ENCODE assay signal across 32 cellular contexts in the genomic region with DNA sequence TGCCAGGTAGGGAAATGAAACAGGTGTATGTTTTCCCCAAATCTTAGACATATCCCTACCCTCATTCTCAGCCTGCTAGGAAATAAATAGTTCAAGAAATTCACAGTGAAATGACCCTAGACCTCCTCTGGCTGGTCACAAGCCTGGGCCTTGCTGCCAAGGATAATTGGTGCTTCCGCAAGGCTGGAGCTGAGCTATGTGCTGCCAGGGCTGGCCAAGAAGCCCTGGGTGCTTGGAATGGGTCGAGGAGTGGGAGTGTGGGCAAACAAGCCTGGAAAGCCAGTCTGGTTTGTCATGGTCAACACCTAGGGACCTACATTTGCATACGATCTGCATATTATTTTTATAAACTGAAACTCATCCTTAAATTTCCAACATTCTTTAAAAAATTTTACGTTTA. TPM values are rescaled to one million over a fixed set of nuclear protein-coding genes. Genes with fewer than 3 reads are reported as not detected.
"Had no signal": no experiment of that assay in that cellular context is flagged by ENCODE, and none has a peak within 500 bp of the region (broad histone marks: within the 10 kb centered on the region; RNA-seq: fewer than 3 reads in every experiment).

No MANE protein-coding gene starts in this region.

- FAIRE-seq: astrocyte, pancreas, small intestine, TTC549 had no signal

- H3K36me3 ChIP-seq: adrenal gland, breast epithelium, left ventricle myocardium inferior, pancreas, vagina, WERI-Rb-1 had no signal

- H3K27ac Mint-ChIP-seq: activated naive CD8-positive, alpha-beta T cell; activated T-helper 2 cell treated with anti-CD3 and anti-CD28 coated beads, Interferon-gamma antibody, Interleukin-2, Interleukin-4, amounts not matched to agents 10 μg/mL and 5 μg/mL and 100 μg/mL, durations not matched to agents 14 hours and 24 hours and 36 hours; immature natural killer cell; mesothelial cell of epicardium; nephron; stimulated activated naive B cell treated with anti-CD40 and anti-IgM and Interleukin-4, amounts not matched to agents 10 μg/mL and 1 μg/mL and 100 μg/mL, for 72 hours had no signal

- H3K9me3 ChIP-seq: adrenal gland, pancreas, vagina had no signal

- H3K27ac ChIP-seq: adrenal gland, breast epithelium, hepatocyte, left ventricle myocardium inferior, pancreas, vagina, WERI-Rb-1 had no signal

- H3K79me2 ChIP-seq: hepatocyte had no signal

- H3K4me2 ChIP-seq: hepatocyte had no signal

- H3K4me3 ChIP-seq: adrenal gland, breast epithelium, hepatocyte, left ventricle myocardium inferior, pancreas, vagina had no signal

- H3K9me3 Mint-ChIP-seq: activated T-cell treated with anti-CD3 and anti-CD28 coated beads, Interleukin-2, amount 50 U/mL, for 4 hours; activated T-helper 2 cell treated with anti-CD3 and anti-CD28 coated beads, Interferon-gamma antibody, Interleukin-2, Interleukin-4, amounts not matched to agents 10 μg/mL and 5 μg/mL and 100 μg/mL, durations not matched to agents 14 hours and 24 hours and 36 hours; central memory CD8-positive, alpha-beta T cell; immature natural killer cell; stimulated activated naive B cell treated with anti-CD40 and anti-IgM and Interleukin-4, amounts not matched to agents 10 μg/mL and 1 μg/mL and 100 μg/mL, for 72 hours had no signal

- H3K4me1 ChIP-seq: adrenal gland, breast epithelium, left ventricle myocardium inferior, pancreas, vagina had no signal

- DNase-seq: activated CD4-positive, alpha-beta T cell treated with anti-CD3 and anti-CD28 coated beads for 1 hour; activated CD8-positive, alpha-beta memory T cell treated with anti-CD3 and anti-CD28 coated beads, Interleukin-2, amount 50 U/mL, for 4 hours; activated naive CD4-positive, alpha-beta T cell; activated T-cell treated with anti-CD3 and anti-CD28 coated beads, Interleukin-2, amount 50 U/mL, for 4 hours; adrenal gland; cortex of kidney; erythroblast; foreskin fibroblast; immature natural killer cell; kidney glomerular epithelial cell; left ventricle myocardium inferior; pancreas; small intestine; stimulated activated CD8-positive, alpha-beta memory T cell treated with anti-CD3 and anti-CD28 coated beads, Interleukin-4, amount 100 ng/mL, for 48 hours; stimulated activated naive B cell treated with anti-CD40 and anti-IgM and Interleukin-4, amounts not matched to agents 10 μg/mL and 1 μg/mL and 100 μg/mL, for 72 hours; T-helper 1 cell had no signal

- H3K27me3 ChIP-seq: adrenal gland, breast epithelium, hepatocyte, pancreas, vagina had no signal

- H3K27me3 Mint-ChIP-seq: activated naive CD8-positive, alpha-beta T cell had no signal

- H3K4me1 Mint-ChIP-seq: central memory CD8-positive, alpha-beta T cell; immature natural killer cell; mesothelial cell of epicardium; nephron had no signal

- H2AFZ ChIP-seq: hepatocyte had no signal

- H3K36me3 Mint-ChIP-seq: activated naive CD8-positive, alpha-beta T cell; immature natural killer cell; mesothelial cell of epicardium; stimulated activated naive B cell treated with anti-CD40 and anti-IgM and Interleukin-4, amounts not matched to agents 10 μg/mL and 1 μg/mL and 100 μg/mL, for 72 hours had no signal

- H3K4me3 Mint-ChIP-seq: activated naive CD8-positive, alpha-beta T cell; activated T-cell treated with anti-CD3 and anti-CD28 coated beads, Interleukin-2, amount 50 U/mL, for 4 hours; central memory CD8-positive, alpha-beta T cell; immature natural killer cell; mesothelial cell of epicardium; nephron; stimulated activated naive B cell treated with anti-CD40 and anti-IgM and Interleukin-4, amounts not matched to agents 10 μg/mL and 1 μg/mL and 100 μg/mL, for 72 hours had no signal

RNA-seq across cellular contexts. Expression of a gene that starts 31.3 kb away (rescaled TPM):
- total RNA-seq: activated T-cell treated with anti-CD3 and anti-CD28 coated beads, Interleukin-2, amount 50 U/mL, for 4 hours; activated T-helper 2 cell treated with anti-CD3 and anti-CD28 coated beads, Interferon-gamma antibody, Interleukin-2, Interleukin-4, amounts not matched to agents 10 μg/mL and 5 μg/mL and 100 μg/mL, durations not matched to agents 14 hours and 24 hours and 36 hours; adrenal gland; astrocyte; breast epithelium; fibroblast of lung; left ventricle myocardium inferior; lung microvascular endothelial cell; mesothelial cell of epicardium; pulmonary artery endothelial cell; sciatic nerve; temporal lobe; vagina had no signal
- polyA plus RNA-seq: adrenal gland, fibroblast of lung, pancreas had no signal

RNA-seq across cellular contexts. Expression of a gene that starts 50.8 kb away (rescaled TPM):
- total RNA-seq: activated T-helper 2 cell treated with anti-CD3 and anti-CD28 coated beads, Interferon-gamma antibody, Interleukin-2, Interleukin-4, amounts not matched to agents 10 μg/mL and 5 μg/mL and 100 μg/mL, durations not matched to agents 14 hours and 24 hours and 36 hours; fibroblast of lung had no signal
- polyA plus RNA-seq: immature natural killer cell had no signal
